Comparison of ENCODE assay signal across 13 cellular contexts in genomic region chr5:171596391-171596878, GRCh38.
DNase-seq lines count a peak whose midpoint lies in the region; ATAC-seq, FAIRE-seq and TF ChIP-seq lines count a peak whose summit lies in the region.
"Had no signal": no experiment of that assay in that cellular context is flagged by ENCODE, and none has a peak within 500 bp of the region (broad histone marks: within the 10 kb centered on the region; RNA-seq: fewer than 3 reads in every experiment).

No MANE protein-coding gene starts in this region.

- FAIRE-seq in astrocyte (lab: Jason Lieb, UNC) (no peak), GM19239 (lab: Jason Lieb, UNC) (no peak)
- FAIRE-seq: GM18507 had no signal

- TF ChIP-seq CTCF in astrocyte (IDR thresholded peaks at IDR 0.05; ENCODE audit: insufficient read depth, low read depth, low read length) = no peak

- no peak overlapping the region for H3K9ac ChIP-seq in astrocyte (ENCODE audit: low read length)
- H3K9ac ChIP-seq: parathyroid adenoma had no signal

- peak; percentile 95 for DNase-seq in H4 (ENCODE audit: low spot score)
- DNase-seq in astrocyte (ENCODE audit: low read depth) = peak; percentile 92
- peak; percentile 90 for DNase-seq in left cardiac atrium
- peak; percentile 93 for DNase-seq in pulmonary artery endothelial cell (ENCODE audit: low read depth, low spot score)
- DNase-seq in GM19239 (ENCODE audit: insufficient read length, low spot score) = no peak
- no peak for DNase-seq in GM19238 (ENCODE audit: insufficient read length, low spot score)
- DNase-seq: activated naive CD4-positive, alpha-beta T cell treated with anti-CD3 and anti-CD28 coated beads for 36 hours; COR-L47; NCI-H748 treated with DMSO at 0.1 percent for 48 hours had no signal

- H4K20me1 ChIP-seq in astrocyte (ENCODE audit: insufficient read depth, low read length) = no peaks in the 10 kb centered on the region

- H3K27ac ChIP-seq in astrocyte (ENCODE audit: low read depth, low read length) = peak overlapping the region; percentile 45
- H3K27ac ChIP-seq: parathyroid adenoma had no signal

- H3K27ac Mint-ChIP-seq in astrocyte (ENCODE audit: unreplicated experiment) = no peak overlapping the region
- H3K27ac Mint-ChIP-seq in activated T-helper 17 cell treated with anti-CD3 and anti-CD28 coated beads, Interleukin-2, amount 50 U/mL, for 72 hours = no peak overlapping the region
- H3K27ac Mint-ChIP-seq: activated naive CD4-positive, alpha-beta T cell treated with anti-CD3 and anti-CD28 coated beads for 36 hours had no signal

- peaks cover 17% of the 10 kb centered on the region for H3K4me1 ChIP-seq in astrocyte (ENCODE audit: insufficient read depth, low read length)
- H3K4me1 ChIP-seq: parathyroid adenoma had no signal

- H3K4me3 Mint-ChIP-seq in astrocyte (ENCODE audit: unreplicated experiment) = no peak overlapping the region
- no peak overlapping the region for H3K4me3 Mint-ChIP-seq in activated T-helper 17 cell treated with anti-CD3 and anti-CD28 coated beads, Interleukin-2, amount 50 U/mL, for 72 hours
- H3K4me3 Mint-ChIP-seq: activated naive CD4-positive, alpha-beta T cell treated with anti-CD3 and anti-CD28 coated beads for 36 hours had no signal

- peaks cover 7% of the 10 kb centered on the region for H3K27me3 ChIP-seq in astrocyte (ENCODE audit: insufficient read depth, low read length)

- no peaks in the 10 kb centered on the region for H3K4me1 Mint-ChIP-seq in astrocyte (ENCODE audit: low read depth, unreplicated experiment)
- H3K4me1 Mint-ChIP-seq in activated T-helper 17 cell treated with anti-CD3 and anti-CD28 coated beads, Interleukin-2, amount 50 U/mL, for 72 hours = peaks cover 10% of the 10 kb centered on the region

- H3K4me2 ChIP-seq in astrocyte (ENCODE audit: low read length) = peak overlapping the region; percentile 49

- H3K4me3 ChIP-seq in astrocyte (ENCODE audit: insufficient read depth, low read depth, low read length) = no peak overlapping the region

- H3K9me3 ChIP-seq in astrocyte (ENCODE audit: insufficient read depth, low read depth, low read length) = no peaks in the 10 kb centered on the region

- H3K79me2 ChIP-seq in astrocyte (ENCODE audit: insufficient read depth, low read length) = no peaks in the 10 kb centered on the region
- H3K79me2 ChIP-seq: parathyroid adenoma had no signal

- peak; percentile 95 to 96 for ATAC-seq in left cardiac atrium
- no peak for ATAC-seq in HG03457 (IDR thresholded peaks at IDR 0.05; ENCODE audit: unreplicated experiment)
- ATAC-seq in activated T-helper 17 cell treated with anti-CD3 and anti-CD28 coated beads, Interleukin-2, amount 50 U/mL, for 72 hours (replicated peaks) = no peak

- H3K9me3 Mint-ChIP-seq in astrocyte (ENCODE audit: unreplicated experiment) = no peaks in the 10 kb centered on the region
- peaks cover 5% of the 10 kb centered on the region for H3K9me3 Mint-ChIP-seq in activated T-helper 17 cell treated with anti-CD3 and anti-CD28 coated beads, Interleukin-2, amount 50 U/mL, for 72 hours
- H3K9me3 Mint-ChIP-seq: activated naive CD4-positive, alpha-beta T cell treated with anti-CD3 and anti-CD28 coated beads for 36 hours had no signal

- no peaks in the 10 kb centered on the region for H3K36me3 ChIP-seq in astrocyte (ENCODE audit: insufficient read depth, low read length)

- intact Hi-C loops in left cardiac atrium (cut with DNase I) = no loop called here

- H3K27me3 Mint-ChIP-seq in astrocyte (ENCODE audit: low read depth, unreplicated experiment) = peaks cover 26% of the 10 kb centered on the region
- H3K27me3 Mint-ChIP-seq in activated T-helper 17 cell treated with anti-CD3 and anti-CD28 coated beads, Interleukin-2, amount 50 U/mL, for 72 hours = peaks cover 16% of the 10 kb centered on the region

- no peaks in the 10 kb centered on the region for H3K36me3 Mint-ChIP-seq in astrocyte (ENCODE audit: low read depth, unreplicated experiment)
- H3K36me3 Mint-ChIP-seq in activated T-helper 17 cell treated with anti-CD3 and anti-CD28 coated beads, Interleukin-2, amount 50 U/mL, for 72 hours (ENCODE audit: low read depth) = no peaks in the 10 kb centered on the region

- H2AFZ ChIP-seq in astrocyte (ENCODE audit: low read depth, low read length) = no peak overlapping the region
- H2AFZ ChIP-seq: parathyroid adenoma had no signal

Comparison
In these comparisons a context has a peak if more than half of its experiments do, and no peak if none do; other contexts are left out.
1. DNase-seq: peak in H4 (single experiment), astrocyte (single experiment), left cardiac atrium (single experiment) and pulmonary artery endothelial cell (single experiment); none in GM19239 (single experiment) and GM19238 (single experiment).
2. ATAC-seq: peak in left cardiac atrium (2 of 2); none in HG03457 (single experiment) and activated T-helper 17 cell treated with anti-CD3 and anti-CD28 coated beads, Interleukin-2, amount 50 U/mL, for 72 hours (single experiment).